In the genomic region with DNA sequence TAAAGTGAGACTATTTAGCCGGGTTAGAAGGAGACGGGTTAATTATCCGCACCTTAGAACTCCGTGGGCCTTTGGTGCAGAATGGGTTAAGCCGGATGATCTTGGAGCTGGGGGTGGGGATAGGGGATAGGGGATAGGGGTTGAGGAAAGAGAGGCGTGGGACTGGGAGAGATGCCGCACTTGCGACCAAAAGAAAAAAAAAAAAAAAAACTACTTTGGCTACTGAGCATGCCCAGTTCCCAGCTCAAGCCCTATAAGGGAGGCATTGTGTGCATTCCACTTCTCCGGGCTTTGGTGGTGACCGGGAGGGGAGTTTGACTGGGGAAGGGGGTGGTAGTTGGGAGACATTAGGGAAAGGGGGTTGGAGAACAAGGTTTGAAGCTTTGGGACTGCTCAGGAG, we compare ENCODE assay signal across 11 cellular contexts. TPM values are rescaled to one million over a fixed set of nuclear protein-coding genes. Genes with fewer than 3 reads are reported as not detected.
A peak's percentile ranks its signal among the peaks of the same experiment; 100 is the strongest.
DNase-seq lines count a peak whose midpoint lies in the region; FAIRE-seq and TF ChIP-seq lines count a peak whose summit lies in the region.
"Had no signal": no experiment of that assay in that cellular context is flagged by ENCODE, and none has a peak within 500 bp of the region (broad histone marks: within the 10 kb centered on the region; RNA-seq: fewer than 3 reads in every experiment).

A gene with protein sequence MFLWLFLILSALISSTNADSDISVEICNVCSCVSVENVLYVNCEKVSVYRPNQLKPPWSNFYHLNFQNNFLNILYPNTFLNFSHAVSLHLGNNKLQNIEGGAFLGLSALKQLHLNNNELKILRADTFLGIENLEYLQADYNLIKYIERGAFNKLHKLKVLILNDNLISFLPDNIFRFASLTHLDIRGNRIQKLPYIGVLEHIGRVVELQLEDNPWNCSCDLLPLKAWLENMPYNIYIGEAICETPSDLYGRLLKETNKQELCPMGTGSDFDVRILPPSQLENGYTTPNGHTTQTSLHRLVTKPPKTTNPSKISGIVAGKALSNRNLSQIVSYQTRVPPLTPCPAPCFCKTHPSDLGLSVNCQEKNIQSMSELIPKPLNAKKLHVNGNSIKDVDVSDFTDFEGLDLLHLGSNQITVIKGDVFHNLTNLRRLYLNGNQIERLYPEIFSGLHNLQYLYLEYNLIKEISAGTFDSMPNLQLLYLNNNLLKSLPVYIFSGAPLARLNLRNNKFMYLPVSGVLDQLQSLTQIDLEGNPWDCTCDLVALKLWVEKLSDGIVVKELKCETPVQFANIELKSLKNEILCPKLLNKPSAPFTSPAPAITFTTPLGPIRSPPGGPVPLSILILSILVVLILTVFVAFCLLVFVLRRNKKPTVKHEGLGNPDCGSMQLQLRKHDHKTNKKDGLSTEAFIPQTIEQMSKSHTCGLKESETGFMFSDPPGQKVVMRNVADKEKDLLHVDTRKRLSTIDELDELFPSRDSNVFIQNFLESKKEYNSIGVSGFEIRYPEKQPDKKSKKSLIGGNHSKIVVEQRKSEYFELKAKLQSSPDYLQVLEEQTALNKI (minus strand): TSS at position 187 of the 400 bp plus-strand sequence. CDS start 4,993 bp downstream, outside the sequence.

- TF ChIP-seq CTCF in coronary artery (IDR thresholded peaks at IDR 0.05), result no peak
- TF ChIP-seq CTCF in stomach (IDR thresholded peaks at IDR 0.05), result no peak

- H3K9me3 ChIP-seq in stomach, result no peaks in the 10 kb centered on the region
- H3K9me3 ChIP-seq in effector memory CD4-positive, alpha-beta T cell (ENCODE audit: control insufficient read depth, low read length), result no peaks in the 10 kb centered on the region

- DNase-seq in NCI-H1930 (lab: John Stamatoyannopoulos, UW) (peak; percentile 11 to 51), coronary artery (ENCODE audit: low spot score) (no peak), medulla oblongata (ENCODE audit: extremely low spot score) (peak; percentile 40), stomach (no peak), HTR-8/SVneo (ENCODE audit: insufficient read length, low spot score) (no peak), NCI-H1105 treated with DMSO at 0.1 percent for 48 hours (lab: John Stamatoyannopoulos, UW) (no peak), NAMALWA (ENCODE audit: low spot score) (no peak)
- DNase-seq in effector memory CD4-positive, alpha-beta T cell, result no peak
- DNase-seq: dermis blood vessel endothelial cell, SHP77 treated with DMSO at 0.1 percent for 48 hours had no signal

- no peak for TF ChIP-seq POLR2A in stomach (IDR thresholded peaks at IDR 0.05)

- peak within 1 kb of the TSS; percentile 76 for H3K4me3 ChIP-seq in coronary artery
- peak within 1 kb of the TSS; percentile 36 to 51 (median 44) for H3K4me3 ChIP-seq in stomach
- no peak within 1 kb of the TSS for H3K4me3 ChIP-seq in effector memory CD4-positive, alpha-beta T cell (ENCODE audit: insufficient read depth, low read depth, low read length, poor library complexity, severe bottlenecking)

- H3K36me3 ChIP-seq in stomach, result no peaks in the 10 kb centered on the region
- no peaks in the 10 kb centered on the region for H3K36me3 ChIP-seq in effector memory CD4-positive, alpha-beta T cell (ENCODE audit: control insufficient read depth, insufficient read depth, low read length)

- TF ChIP-seq EP300 in stomach (IDR thresholded peaks at IDR 0.05), result no peak

- FAIRE-seq in HTR-8/SVneo (lab: Jason Lieb, UNC), result no peak

- peaks cover 0 to 33% (median 22%) of the 10 kb centered on the region in 3 donors for H3K27me3 ChIP-seq in stomach
- H3K27me3 ChIP-seq in effector memory CD4-positive, alpha-beta T cell (replicated peaks; ENCODE audit: control insufficient read depth, insufficient read depth, low read length, poor library complexity, severe bottlenecking), result no peaks in the 10 kb centered on the region

- H3K27ac ChIP-seq in coronary artery (peak within 1 kb of the TSS in 1 of 2 donors; percentile 83), stomach (no peak within 1 kb of the TSS)
- H3K27ac ChIP-seq in effector memory CD4-positive, alpha-beta T cell (ENCODE audit: insufficient read depth, low read length, poor library complexity, severe bottlenecking), result no peak within 1 kb of the TSS

- 2 to 47% (median 11%) methylated on average over 7 to 10 of the region's 10 CpGs for WGBS in stomach, 5 donors

- peaks cover 0 to 22% (median 15%) of the 10 kb centered on the region in 4 donors for H3K4me1 ChIP-seq in stomach
- H3K4me1 ChIP-seq in effector memory CD4-positive, alpha-beta T cell (ENCODE audit: control insufficient read depth, insufficient read depth, low read length, poor library complexity, severe bottlenecking), result no peaks in the 10 kb centered on the region

- intact Hi-C loops in stomach (cut with DNase I; ENCODE audit: low total_unique reads), result no loop called here

RNA-seq across cellular contexts. Expression of the gene that starts here (rescaled TPM):
- total RNA-seq in stomach, result 1 to 10 TPM in 1 of 5 donors, under 1 TPM in 1, not detected in 3; 0.29 to 6.2 TPM
- under 1 TPM; 0.03 to 0.15 (median 0.06) TPM for polyA plus RNA-seq in stomach
- total RNA-seq: M059J had no signal

Comparison
In these comparisons a context has a peak if more than half of its experiments do, and no peak if none do; other contexts are left out.
1. DNase-seq: peak in NCI-H1930 (2 of 2) and medulla oblongata (single experiment); none in coronary artery (single experiment), stomach (single experiment), effector memory CD4-positive, alpha-beta T cell (0 of 3), HTR-8/SVneo (single experiment), NCI-H1105 treated with DMSO at 0.1 percent for 48 hours (single experiment) and NAMALWA (single experiment).